Comparison of ENCODE assay signal across 9 cellular contexts in genomic region chr17:33404070-33404770, GRCh38.
"Had no signal": no experiment of that assay in that cellular context is flagged by ENCODE, and none has a peak within 500 bp of the region (broad histone marks: within the 10 kb centered on the region; RNA-seq: fewer than 3 reads in every experiment).

No MANE protein-coding gene starts in this region.

- ATAC-seq: GM23338, HepG2 had no signal

- H3K27ac Mint-ChIP-seq: GM23338, H9 had no signal

- H3K27ac ChIP-seq: HL-60, KMS-11 had no signal

- FAIRE-seq: H1, H54, HepG2 had no signal

- H3K4me3 ChIP-seq: GM23338 had no signal

- H3K4me3 Mint-ChIP-seq: GM23338, H9 had no signal

- H3K9ac ChIP-seq: KMS-11 had no signal

- H3K4me2 ChIP-seq: GM23338, KMS-11 had no signal

- H2AFZ ChIP-seq: GM23338 had no signal

- H3K9me3 Mint-ChIP-seq: GM23338, H9 had no signal

- DNase-seq: H9, HCEC 1CT, KBM-7 had no signal
